Comparison of ENCODE assay signal across 10 cellular contexts in genomic region chr7:128030263-128030998, GRCh38. TPM values are rescaled to one million over a fixed set of nuclear protein-coding genes. Genes with fewer than 3 reads are reported as not detected.
DNase-seq lines count a peak whose midpoint lies in the region; ATAC-seq and TF ChIP-seq lines count a peak whose summit lies in the region.
"Had no signal": no experiment of that assay in that cellular context is flagged by ENCODE, and none has a peak within 500 bp of the region (broad histone marks: within the 10 kb centered on the region; RNA-seq: fewer than 3 reads in every experiment).

No MANE protein-coding gene starts in this region.

- no peaks in the 10 kb centered on the region for H3K9me3 ChIP-seq in CD8-positive, alpha-beta T cell (ENCODE audit: low read length)
- H3K9me3 ChIP-seq in SK-N-MC (ENCODE audit: low read depth, low read length) = no peaks in the 10 kb centered on the region

- CTCF ChIA-PET in CD8-positive, alpha-beta T cell (lab: Charles Lee) = interaction anchor here (0.9 to 1.3 kb wide), 2 partner anchors 321 to 322 kb away, joined by 3 read pairs; no protein-coding TSS in a partner anchor

- no peaks in the 10 kb centered on the region for H3K4me1 ChIP-seq in CD8-positive, alpha-beta T cell (ENCODE audit: insufficient read depth, low read length)

- ATAC-seq in CD8-positive, alpha-beta T cell = no peak
- no peak for ATAC-seq in HG02623 (IDR thresholded peaks at IDR 0.05; ENCODE audit: unreplicated experiment)
- ATAC-seq in GM19328 (IDR thresholded peaks at IDR 0.05; ENCODE audit: unreplicated experiment) = no peak

- H3K27me3 ChIP-seq in CD8-positive, alpha-beta T cell (ENCODE audit: insufficient read depth, low read length) = no peaks in the 10 kb centered on the region

- H3K27ac ChIP-seq in CD8-positive, alpha-beta T cell (ENCODE audit: low read depth, low read length) = no peak overlapping the region
- H3K27ac ChIP-seq in SK-N-MC = no peak overlapping the region

- POLR2A ChIA-PET in CD8-positive, alpha-beta T cell (lab: Charles Lee) = interaction anchor here (0.8 kb wide), 1 partner anchor 9 kb away, joined by 3 read pairs; no protein-coding TSS in a partner anchor

- peak overlapping the region; percentile 70 for H3K4me3 Mint-ChIP-seq in CD8-positive, alpha-beta T cell
- H3K4me3 Mint-ChIP-seq in glutamatergic neuron (ENCODE audit: unreplicated experiment) (peak overlapping the region; percentile 90), progenitor cell of endocrine pancreas (ENCODE audit: low read depth) (peak overlapping the region; percentile 80)

- no peak for TF ChIP-seq CTCF in CD8-positive, alpha-beta T cell (IDR thresholded peaks at IDR 0.05)
- TF ChIP-seq CTCF in glutamatergic neuron (IDR thresholded peaks at IDR 0.05; ENCODE audit: partially characterized antibody, unreplicated experiment) (no peak), progenitor cell of endocrine pancreas (IDR thresholded peaks at IDR 0.05; ENCODE audit: unreplicated experiment) (no peak)

- H3K36me3 Mint-ChIP-seq in CD8-positive, alpha-beta T cell = peaks cover 10% of the 10 kb centered on the region
- H3K36me3 Mint-ChIP-seq in glutamatergic neuron (ENCODE audit: unreplicated experiment) = peaks cover 7% of the 10 kb centered on the region
- H3K36me3 Mint-ChIP-seq in progenitor cell of endocrine pancreas (ENCODE audit: insufficient read depth) = peaks cover 8% of the 10 kb centered on the region

- peak overlapping the region; percentile 16 for H3K9ac ChIP-seq in SK-N-MC (ENCODE audit: insufficient read length)

- H3K36me3 ChIP-seq in CD8-positive, alpha-beta T cell (ENCODE audit: insufficient read depth, low read length) = no peaks in the 10 kb centered on the region
- peaks cover 21% of the 10 kb centered on the region; the same call in 1 of the 2 replicates for H3K36me3 ChIP-seq in SK-N-MC (ENCODE audit: insufficient read depth, low read length)

- H3K9me3 Mint-ChIP-seq in CD8-positive, alpha-beta T cell = no peaks in the 10 kb centered on the region
- H3K9me3 Mint-ChIP-seq in glutamatergic neuron (ENCODE audit: unreplicated experiment) = peaks cover 30% of the 10 kb centered on the region
- H3K9me3 Mint-ChIP-seq in progenitor cell of endocrine pancreas (ENCODE audit: low read depth) = no peaks in the 10 kb centered on the region

- peaks cover 30% of the 10 kb centered on the region for H3K4me1 Mint-ChIP-seq in CD8-positive, alpha-beta T cell (ENCODE audit: low read depth)
- H3K4me1 Mint-ChIP-seq in glutamatergic neuron (ENCODE audit: low read depth, unreplicated experiment) (peaks cover 36% of the 10 kb centered on the region), progenitor cell of endocrine pancreas (ENCODE audit: low read depth) (peaks cover 22% of the 10 kb centered on the region)

- DNase-seq in CD8-positive, alpha-beta T cell = no peak
- DNase-seq in SK-N-MC (ENCODE audit: low read depth, low spot score) (no peak), glutamatergic neuron (peak; percentile 44), progenitor cell of endocrine pancreas (ENCODE audit: low spot score, unreplicated experiment) (no peak), AML-193 (lab: John Stamatoyannopoulos, UW) (no peak)
- DNase-seq in activated CD8-positive, alpha-beta memory T cell treated with anti-CD3 and anti-CD28 coated beads, Interleukin-2, amount 50 U/mL, for 4 hours = no peak

- intact Hi-C loops in CD8-positive, alpha-beta T cell (cut with DNase I, micrococcal nuclease) = loop anchor here in 1 of 2 experiments (10.0 kb wide), 1 partner anchor 326 kb away; no protein-coding TSS in a partner anchor

- no peak overlapping the region for H3K27ac Mint-ChIP-seq in CD8-positive, alpha-beta T cell
- peak overlapping the region; percentile 85 for H3K27ac Mint-ChIP-seq in glutamatergic neuron (ENCODE audit: unreplicated experiment)
- peak overlapping the region; percentile 86 for H3K27ac Mint-ChIP-seq in progenitor cell of endocrine pancreas

- H3K27me3 Mint-ChIP-seq in CD8-positive, alpha-beta T cell (ENCODE audit: low read depth) = peaks cover 4% of the 10 kb centered on the region
- H3K27me3 Mint-ChIP-seq in glutamatergic neuron (ENCODE audit: unreplicated experiment) = peaks cover 15% of the 10 kb centered on the region
- peaks cover 9% of the 10 kb centered on the region for H3K27me3 Mint-ChIP-seq in progenitor cell of endocrine pancreas

- H3K4me3 ChIP-seq in CD8-positive, alpha-beta T cell (ENCODE audit: low read depth, low read length) = no peak overlapping the region
- peak overlapping the region; percentile 84 for H3K4me3 ChIP-seq in SK-N-MC

RNA-seq across cellular contexts. Expression of gene LRRC4, which starts 0.8 kb away (rescaled TPM):
- total RNA-seq in CD8-positive, alpha-beta T cell = 1 to 10 TPM; 1.2 to 1.5 TPM
- 60.0 TPM for total RNA-seq in glutamatergic neuron (ENCODE audit: unreplicated experiment)
- 15.9 and 19.4 TPM in 2 replicates for total RNA-seq in progenitor cell of endocrine pancreas
- total RNA-seq: H4, MCF 10A had no signal
